ENCODE assay signal across 22 cellular contexts in the genomic region with DNA sequence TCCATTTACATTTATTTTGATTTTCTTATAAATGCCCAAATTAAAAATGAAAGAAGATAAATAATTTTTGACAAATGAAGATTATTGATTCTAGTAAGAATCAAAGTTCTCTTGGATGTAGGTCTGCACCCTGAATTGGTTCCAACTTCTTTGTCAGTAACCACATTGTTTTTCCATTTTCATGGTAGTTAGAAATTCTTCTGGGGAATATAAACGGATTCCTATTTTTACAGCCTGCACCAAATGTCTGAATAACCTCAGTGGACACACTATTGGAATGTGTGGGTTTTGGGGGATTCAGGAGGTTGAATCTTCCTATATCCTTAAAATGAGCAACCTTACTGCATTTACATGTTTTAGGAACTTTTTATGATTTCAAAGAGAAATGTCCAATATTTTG.
DNase-seq lines count a peak whose midpoint lies in the region; TF ChIP-seq lines count a peak whose summit lies in the region.
"Had no signal": no experiment of that assay in that cellular context is flagged by ENCODE, and none has a peak within 500 bp of the region (broad histone marks: within the 10 kb centered on the region; RNA-seq: fewer than 3 reads in every experiment).

No MANE protein-coding gene starts in this region.

- no peak for TF ChIP-seq CTCF in astrocyte of the cerebellum (IDR thresholded peaks at IDR 0.05; ENCODE audit: low read depth, low read length, missing control alignments)
- TF ChIP-seq CTCF in astrocyte of the spinal cord (IDR thresholded peaks at IDR 0.05; ENCODE audit: low read depth, low read length): no peak

- H3K27me3 ChIP-seq in SJCRH30: no peaks in the 10 kb centered on the region
- no peaks in the 10 kb centered on the region for H3K27me3 ChIP-seq in MG63
- H3K27me3 ChIP-seq: BLaER1 treated with 17β-estradiol and CSF1 and Interleukin-3, amounts not matched to agents 10 nM and 100 nM had no signal

- H3K27ac ChIP-seq in SJCRH30: peak overlapping the region; percentile 58
- H3K27ac ChIP-seq: A549; BLaER1 treated with 17β-estradiol and CSF1 and Interleukin-3, amounts not matched to agents 10 nM and 100 nM; C4-2B had no signal

- H3K4me1 ChIP-seq in SJCRH30: peaks cover 54% of the 10 kb centered on the region
- H3K4me1 ChIP-seq: A549; BLaER1 treated with 17β-estradiol and CSF1 and Interleukin-3, amounts not matched to agents 10 nM and 100 nM; Caco-2 had no signal

- H3K4me3 ChIP-seq in SJCRH30 (no peak overlapping the region), astrocyte of the cerebellum (ENCODE audit: low read depth, low read length) (no peak overlapping the region), astrocyte of the spinal cord (ENCODE audit: low read depth, low read length) (no peak overlapping the region), MG63 (no peak overlapping the region)
- H3K4me3 ChIP-seq: A549; BLaER1 treated with 17β-estradiol and CSF1 and Interleukin-3, amounts not matched to agents 10 nM and 100 nM; GM12878 had no signal

- peak; percentile 15 to 71 for DNase-seq in SJCRH30
- DNase-seq in astrocyte of the cerebellum (ENCODE audit: low read depth): peak; percentile 66
- DNase-seq in astrocyte of the spinal cord (ENCODE audit: low read depth, low spot score): peak; percentile 44
- no peak for DNase-seq in MG63
- DNase-seq in SKM-1 treated with dmso at 0.1 percent for 144 hours (lab: John Stamatoyannopoulos, UW; ENCODE audit: unreplicated experiment): no peak
- no peak for DNase-seq in DMS153 (lab: John Stamatoyannopoulos, UW)
- no peak for DNase-seq in NCI-H748 (lab: John Stamatoyannopoulos, UW; ENCODE audit: unreplicated experiment)
- DNase-seq: 8988T; AML-193; Caco-2; Calu3; CD4-positive, alpha-beta T cell; CD8-positive, alpha-beta T cell; DMS53; DMS79; DND-41; EL; GDM1 had no signal

- no peaks in the 10 kb centered on the region for H3K9me3 ChIP-seq in SJCRH30 (replicated peaks)
- no peaks in the 10 kb centered on the region for H3K9me3 ChIP-seq in MG63
- H3K9me3 ChIP-seq: A549; BLaER1 treated with 17β-estradiol and CSF1 and Interleukin-3, amounts not matched to agents 10 nM and 100 nM; Caco-2 had no signal

- H3K36me3 ChIP-seq in SJCRH30 (no peaks in the 10 kb centered on the region), MG63 (no peaks in the 10 kb centered on the region)
- H3K36me3 ChIP-seq: BLaER1 treated with 17β-estradiol and CSF1 and Interleukin-3, amounts not matched to agents 10 nM and 100 nM had no signal

- in situ Hi-C loops in astrocyte of the cerebellum (cut with HindIII; ENCODE audit: low sequenced_read_pairs) (no loop called here), astrocyte of the spinal cord (cut with HindIII; ENCODE audit: low sequenced_read_pairs) (no loop called here)

Comparison
In these comparisons a context has a peak if more than half of its experiments do, and no peak if none do; other contexts are left out.
1. DNase-seq: peak in SJCRH30 (2 of 2), astrocyte of the cerebellum (single experiment) and astrocyte of the spinal cord (single experiment); none in MG63 (single experiment), SKM-1 treated with dmso at 0.1 percent for 144 hours (single experiment), DMS153 (single experiment) and NCI-H748 (single experiment).